22 cellular contexts compared by ENCODE assay signal in genomic region chr3:168889666-168890065, GRCh38.
DNase-seq lines count a peak whose midpoint lies in the region; ATAC-seq, FAIRE-seq and TF ChIP-seq lines count a peak whose summit lies in the region.
"Had no signal": no experiment of that assay in that cellular context is flagged by ENCODE, and none has a peak within 500 bp of the region (broad histone marks: within the 10 kb centered on the region; RNA-seq: fewer than 3 reads in every experiment).

No MANE protein-coding gene starts in this region.

- H3K4ac ChIP-seq in H1 (replicated peaks; ENCODE audit: insufficient read length, low read depth, low read length), result no peak overlapping the region
- H3K4ac ChIP-seq in mesendoderm (ENCODE audit: low read depth, low read length), result no peak overlapping the region

- H3K56ac ChIP-seq in H1 (replicated peaks; ENCODE audit: insufficient read length, low read depth, low read length), result no peak overlapping the region
- H3K56ac ChIP-seq in mesendoderm (ENCODE audit: low read length), result no peak overlapping the region

- H2AK5ac ChIP-seq in H1 (ENCODE audit: low read depth, low read length) (no peak overlapping the region), mesendoderm (ENCODE audit: low read length) (no peak overlapping the region)

- H4K8ac ChIP-seq in H1 (ENCODE audit: extremely low read depth, insufficient read depth, low read length), result no peak overlapping the region
- H4K8ac ChIP-seq in mesendoderm (ENCODE audit: low read depth, low read length), result no peak overlapping the region

- H3K14ac ChIP-seq in H1 (ENCODE audit: insufficient read length), result no peak overlapping the region

- H3K9ac ChIP-seq in MM.1S (ENCODE audit: low read length) (no peak overlapping the region), H1 (replicated peaks in 1 of 4; ENCODE audit: extremely low read depth in 1 of 4, low read depth in 3 of 4, low read length in 3 of 4) (no peak overlapping the region), mesendoderm (ENCODE audit: low read length) (no peak overlapping the region)
- H3K9ac ChIP-seq: BLaER1 had no signal

- no peak overlapping the region for H3K18ac ChIP-seq in H1 (ENCODE audit: extremely low read depth, low read length)
- H3K18ac ChIP-seq in mesendoderm (ENCODE audit: low read length), result no peak overlapping the region

- no peak overlapping the region for H2BK5ac ChIP-seq in H1 (ENCODE audit: low read depth, low read length)
- H2BK5ac ChIP-seq in mesendoderm (ENCODE audit: low read length), result no peak overlapping the region

- FAIRE-seq in H1 (lab: Jason Lieb, UNC), result peak; percentile 84

- no peaks in the 10 kb centered on the region for H3F3A ChIP-seq in MM.1S (ENCODE audit: insufficient read depth, low read length)

- peak; percentile 26 for TF ChIP-seq CTCF in MM.1S (IDR thresholded peaks at IDR 0.05; ENCODE audit: low read length)
- TF ChIP-seq CTCF in H1 (IDR thresholded peaks at IDR 0.05; ENCODE audit: control extremely low read depth in 1 of 3, insufficient read depth in 1 of 3, low read depth in 1 of 3, low read length in 3 of 3), result peak in 2 of 3 experiments; percentile 48 to 57; a peak in 2 of 4 replicates

- no peak for TF ChIP-seq EP300 in H1 (IDR thresholded peaks at IDR 0.05; ENCODE audit: borderline replicate concordance in 1 of 2, low read depth in 2 of 2, low read length in 2 of 2)

- H2AFZ ChIP-seq in MM.1S (ENCODE audit: low read length), result no peak overlapping the region
- H2AFZ ChIP-seq in H1 (ENCODE audit: low read length), result 0 out of 2 replicates have a peak overlapping the region, but pooled peaks have one; percentile 24

- peak; percentile 2 for DNase-seq in NCI-H748 (lab: John Stamatoyannopoulos, UW; ENCODE audit: unreplicated experiment)
- no peak for DNase-seq in NCI-H748 treated with DMSO at 0.1 percent for 48 hours (lab: John Stamatoyannopoulos, UW)
- no peak for DNase-seq in MM.1S
- DNase-seq in H1 (ENCODE audit: low read depth in 1 of 2, low spot score in 2 of 2), result peak in 1 of 2 experiments; percentile 5
- DNase-seq in mesendoderm, result peak; percentile 50
- no peak for DNase-seq in AG20443 (ENCODE audit: low spot score)
- DNase-seq: activated CD8-positive, alpha-beta memory T cell treated with anti-CD3 and anti-CD28 coated beads, Interleukin-2, amount 10 ng/mL, durations not matched to agents 7 days and 5 days; activated naive CD4-positive, alpha-beta T cell treated with anti-CD3 and anti-CD28 coated beads, Interleukin-2, amount 50 U/mL, for 16 hours; anterior cingulate cortex; EL; gastrocnemius medialis; HCEC 1CT; hippocampal formation; islet precursor cell; KG1; NCI-H1048; NCI-H524; Right ventricle myocardium superior had no signal

- no peak overlapping the region for H2BK20ac ChIP-seq in H1 (ENCODE audit: low read length)

- peak; percentile 46 to 69 for TF ChIP-seq RAD21 in H1 (IDR thresholded peaks at IDR 0.05 in 1 of 2, conservative IDR thresholded peaks at IDR 0.05 in 1 of 2; ENCODE audit: low read depth in 2 of 2, low read length in 2 of 2)

- H3K23ac ChIP-seq in H1 (ENCODE audit: insufficient read length) (no peak overlapping the region), mesendoderm (ENCODE audit: low read length) (no peak overlapping the region)

- H3K79me2 ChIP-seq in MM.1S (ENCODE audit: low read length) (no peaks in the 10 kb centered on the region), H1 (ENCODE audit: control insufficient read depth in 1 of 2, insufficient read depth in 2 of 2, low read length in 2 of 2) (no peaks in the 10 kb centered on the region), mesendoderm (ENCODE audit: control insufficient read depth, insufficient read depth, low read length) (no peaks in the 10 kb centered on the region)

- H3K27ac ChIP-seq in MM.1S (ENCODE audit: low read length) (no peak overlapping the region), H1 (ENCODE audit: low read depth, low read length) (no peak overlapping the region), mesendoderm (ENCODE audit: low read depth, low read length) (no peak overlapping the region)
- H3K27ac ChIP-seq: BLaER1, gastrocnemius medialis had no signal

- CTCF ChIA-PET in H1 (lab: Charles Lee; ENCODE audit: partially characterized antibody), result interaction anchor here (0.7 to 4.4 kb wide), 7 partner anchors 8 to 779 kb away, joined by 3 to 19 read pairs (median 4); no protein-coding TSS in a partner anchor

- H3K23me2 ChIP-seq in H1 (ENCODE audit: low read depth, low read length), result no peaks in the 10 kb centered on the region

- H4K91ac ChIP-seq in H1 (replicated peaks; ENCODE audit: insufficient read length, low read length), result no peak overlapping the region

- H2BK12ac ChIP-seq in H1 (ENCODE audit: low read depth, low read length), result no peak overlapping the region

- ATAC-seq in GM19452 (IDR thresholded peaks at IDR 0.05; ENCODE audit: unreplicated experiment), result no peak
- no peak for ATAC-seq in GM21786 (IDR thresholded peaks at IDR 0.05; ENCODE audit: unreplicated experiment)
- ATAC-seq: activated CD8-positive, alpha-beta memory T cell treated with anti-CD3 and anti-CD28 coated beads, Interleukin-2, amount 10 ng/mL, durations not matched to agents 7 days and 5 days; esophagus mucosa; gastrocnemius medialis had no signal

- H2BK120ac ChIP-seq in H1 (replicated peaks; ENCODE audit: low read depth, low read length) (no peak overlapping the region), mesendoderm (ENCODE audit: low read depth, low read length) (no peak overlapping the region)

- no peak overlapping the region for H3K4me2 ChIP-seq in MM.1S (ENCODE audit: low read depth, low read length)
- H3K4me2 ChIP-seq in H1 (ENCODE audit: insufficient read depth in 1 of 2, low read depth in 2 of 2, low read length in 2 of 2), result no peak overlapping the region
- no peak overlapping the region for H3K4me2 ChIP-seq in mesendoderm (ENCODE audit: low read length)
- H3K4me2 ChIP-seq: BLaER1 had no signal

- no peak for TF ChIP-seq POLR2A in H1 (IDR thresholded peaks at IDR 0.05; ENCODE audit: control extremely low read depth in 1 of 2, low read depth in 2 of 2, low read length in 2 of 2)

- 50% methylated on average over 1 of the region's 1 CpG; no CpG with 5 or more reads in 1 of the 2 experiments for WGBS in H1 (ENCODE audit: extremely low coverage in 1 of 2, insufficient coverage in 1 of 2, insufficient read length in 1 of 2, insufficient replicate concordance in 2 of 2, low coverage in 1 of 2, low lambda C conversion rate in 2 of 2, missing lambda C conversion rate in 1 of 2), 2 experiments
- no CpG with 5 or more reads among the region's 1 CpG for WGBS in mesendoderm (ENCODE audit: extremely low coverage, insufficient coverage, low lambda C conversion rate)

- H4K20me1 ChIP-seq in MM.1S (ENCODE audit: insufficient read depth, low read length) (no peaks in the 10 kb centered on the region), H1 (replicated peaks in 1 of 2; ENCODE audit: control insufficient read depth in 1 of 2, insufficient read depth in 2 of 2, low read length in 2 of 2) (no peaks in the 10 kb centered on the region)
- H4K20me1 ChIP-seq: BLaER1 had no signal

- H3K4me3 ChIP-seq in MM.1S (ENCODE audit: low read length) (no peak overlapping the region), H1 (ENCODE audit: extremely low read depth in 1 of 4, insufficient read depth in 2 of 4, low read depth in 3 of 4, low read length in 4 of 4) (no peak overlapping the region), mesendoderm (ENCODE audit: low read length) (no peak overlapping the region)
- H3K4me3 ChIP-seq: BLaER1, gastrocnemius medialis had no signal

- no peaks in the 10 kb centered on the region for H3K4me1 ChIP-seq in MM.1S (ENCODE audit: low read length)
- H3K4me1 ChIP-seq in H1 (replicated peaks in 1 of 4; ENCODE audit: control insufficient read depth in 3 of 4, insufficient read depth in 4 of 4, low read length in 3 of 4), result no peaks in the 10 kb centered on the region
- H3K4me1 ChIP-seq in mesendoderm (ENCODE audit: control insufficient read depth, low read depth, low read length), result no peaks in the 10 kb centered on the region
- H3K4me1 ChIP-seq: BLaER1 had no signal

- no peak overlapping the region for H4K5ac ChIP-seq in H1 (ENCODE audit: insufficient read length, low read depth, low read length)
- no peak overlapping the region for H4K5ac ChIP-seq in mesendoderm (ENCODE audit: low read length)

- H3K79me1 ChIP-seq in H1 (ENCODE audit: low read depth, low read length) (no peaks in the 10 kb centered on the region), mesendoderm (ENCODE audit: low read length) (no peaks in the 10 kb centered on the region)

- H3K27me3 ChIP-seq in MM.1S (replicated peaks; ENCODE audit: insufficient read depth, low read length) (no peaks in the 10 kb centered on the region), H1 (replicated peaks in 1 of 4; ENCODE audit: control insufficient read depth in 3 of 4, extremely low read depth in 1 of 4, insufficient read depth in 3 of 4, low read length in 3 of 4) (no peaks in the 10 kb centered on the region), mesendoderm (ENCODE audit: insufficient read depth, low read length, poor library complexity) (no peaks in the 10 kb centered on the region)
- H3K27me3 ChIP-seq: BLaER1, gastrocnemius medialis had no signal

- no peak overlapping the region for H2BK15ac ChIP-seq in H1 (ENCODE audit: low read length)
- H2BK15ac ChIP-seq in mesendoderm (replicated peaks; ENCODE audit: low read depth), result no peak overlapping the region

- POLR2A ChIA-PET in H1 (lab: Charles Lee; ENCODE audit: partially characterized antibody), result no interaction called here

- no peaks in the 10 kb centered on the region for H3K9me2 ChIP-seq in MM.1S (replicated peaks; ENCODE audit: insufficient read depth, low read length)

- no peaks in the 10 kb centered on the region for H3K36me3 ChIP-seq in MM.1S (replicated peaks; ENCODE audit: insufficient read depth, low read length)
- no peaks in the 10 kb centered on the region for H3K36me3 ChIP-seq in H1 (ENCODE audit: control insufficient read depth in 2 of 4, insufficient read depth in 4 of 4, low read length in 3 of 4)
- no peaks in the 10 kb centered on the region for H3K36me3 ChIP-seq in mesendoderm (ENCODE audit: control insufficient read depth, insufficient read depth, low read length)
- H3K36me3 ChIP-seq: BLaER1, gastrocnemius medialis had no signal

- H3K9me3 ChIP-seq in MM.1S (replicated peaks; ENCODE audit: insufficient read depth, low read length) (no peaks in the 10 kb centered on the region), H1 (ENCODE audit: insufficient read depth in 2 of 2, low read depth in 1 of 2, low read length in 1 of 2) (no peaks in the 10 kb centered on the region)
- H3K9me3 ChIP-seq: gastrocnemius medialis had no signal

TF ChIP-seq in H1, 55 proteins besides CTCF, POLR2A, EP300 and RAD21:
- TF ChIP-seq CHD2 (IDR thresholded peaks at IDR 0.05; ENCODE audit: low read length) (no peak), SP4 (IDR thresholded peaks at IDR 0.05; ENCODE audit: low read length) (no peak), SIRT6 (IDR thresholded peaks at IDR 0.05; ENCODE audit: low read length) (no peak), POLR2AphosphoS5 (IDR thresholded peaks at IDR 0.05; ENCODE audit: low read depth, low read length) (no peak), CHD1 (IDR thresholded peaks at IDR 0.05; ENCODE audit: low read depth, low read length) (no peak), TBP (IDR thresholded peaks at IDR 0.05; ENCODE audit: low read depth, low read length) (no peak), SP2 (IDR thresholded peaks at IDR 0.05; ENCODE audit: low read length) (no peak)

Comparison
In these comparisons a context has a peak if more than half of its experiments do, and no peak if none do; other contexts are left out.
1. DNase-seq: peak in NCI-H748 (single experiment) and mesendoderm (single experiment); none in NCI-H748 treated with DMSO at 0.1 percent for 48 hours (single experiment), MM.1S (single experiment) and AG20443 (single experiment).